ENCODE assay signal across 9 cellular contexts in genomic region chr17:32998111-32998892, GRCh38. TPM values are rescaled to one million over a fixed set of nuclear protein-coding genes. Genes with fewer than 3 reads are reported as not detected.
DNase-seq lines count a peak whose midpoint lies in the region; ATAC-seq and TF ChIP-seq lines count a peak whose summit lies in the region.
"Had no signal": no experiment of that assay in that cellular context is flagged by ENCODE, and none has a peak within 500 bp of the region (broad histone marks: within the 10 kb centered on the region; RNA-seq: fewer than 3 reads in every experiment).

No MANE protein-coding gene starts in this region.

- no peaks in the 10 kb centered on the region for H3K36me3 ChIP-seq in NT2/D1 (ENCODE audit: insufficient read depth, insufficient read length, low read length)

- H3K27me3 ChIP-seq in NT2/D1 (ENCODE audit: insufficient read depth, insufficient read length): peaks cover 24% of the 10 kb centered on the region

- no peak overlapping the region for H3K4me3 ChIP-seq in NT2/D1 (ENCODE audit: insufficient read length, low read depth)

- H3K9me3 ChIP-seq in NT2/D1 (ENCODE audit: insufficient read depth, low read length): no peaks in the 10 kb centered on the region

- H3K4me1 ChIP-seq in NT2/D1 (ENCODE audit: insufficient read depth, insufficient read length): no peaks in the 10 kb centered on the region

- peak; percentile 57 for DNase-seq in CMK (ENCODE audit: low read depth)
- peak; percentile 36 for DNase-seq in NT2/D1 (ENCODE audit: low read depth, low spot score)
- DNase-seq in activated T-cell treated with anti-CD3 and anti-CD28 coated beads for 24 hours (ENCODE audit: low read depth): peak; percentile 53
- DNase-seq in erythroblast (lab: John Stamatoyannopoulos, UW): peak; percentile 63 to 81
- peak; percentile 83 for DNase-seq in mucosa of gallbladder (ENCODE audit: low spot score)
- DNase-seq in stimulated activated CD8-positive, alpha-beta memory T cell treated with anti-CD3 and anti-CD28 coated beads, Interleukin-4, amount 100 ng/mL, for 4 hours (ENCODE audit: low read depth in 2 of 2, low spot score in 1 of 2): peak; percentile 11 to 66

- no peak for TF ChIP-seq POLR2A in erythroblast (IDR thresholded peaks at IDR 0.05; ENCODE audit: low read length)

- H3K9ac ChIP-seq in NT2/D1 (ENCODE audit: insufficient read length, low read depth): no peak overlapping the region

- ATAC-seq in HG03354 (IDR thresholded peaks at IDR 0.05; ENCODE audit: poor library complexity, severe bottlenecking, unreplicated experiment) (peak; percentile 62), HG02970 (IDR thresholded peaks at IDR 0.05; ENCODE audit: low FRiP score, unreplicated experiment) (no peak)

RNA-seq across cellular contexts. Expression of gene SPACA3, which starts 6.7 kb away (rescaled TPM):
- not detected for total RNA-seq in mucosa of gallbladder
- total RNA-seq: T-helper 2 cell treated with Interferon-gamma antibody and Interleukin-4, amounts not matched to agents 100 ng/mL and 5 ng/mL, for 36 hours had no signal
